In the genomic region with DNA sequence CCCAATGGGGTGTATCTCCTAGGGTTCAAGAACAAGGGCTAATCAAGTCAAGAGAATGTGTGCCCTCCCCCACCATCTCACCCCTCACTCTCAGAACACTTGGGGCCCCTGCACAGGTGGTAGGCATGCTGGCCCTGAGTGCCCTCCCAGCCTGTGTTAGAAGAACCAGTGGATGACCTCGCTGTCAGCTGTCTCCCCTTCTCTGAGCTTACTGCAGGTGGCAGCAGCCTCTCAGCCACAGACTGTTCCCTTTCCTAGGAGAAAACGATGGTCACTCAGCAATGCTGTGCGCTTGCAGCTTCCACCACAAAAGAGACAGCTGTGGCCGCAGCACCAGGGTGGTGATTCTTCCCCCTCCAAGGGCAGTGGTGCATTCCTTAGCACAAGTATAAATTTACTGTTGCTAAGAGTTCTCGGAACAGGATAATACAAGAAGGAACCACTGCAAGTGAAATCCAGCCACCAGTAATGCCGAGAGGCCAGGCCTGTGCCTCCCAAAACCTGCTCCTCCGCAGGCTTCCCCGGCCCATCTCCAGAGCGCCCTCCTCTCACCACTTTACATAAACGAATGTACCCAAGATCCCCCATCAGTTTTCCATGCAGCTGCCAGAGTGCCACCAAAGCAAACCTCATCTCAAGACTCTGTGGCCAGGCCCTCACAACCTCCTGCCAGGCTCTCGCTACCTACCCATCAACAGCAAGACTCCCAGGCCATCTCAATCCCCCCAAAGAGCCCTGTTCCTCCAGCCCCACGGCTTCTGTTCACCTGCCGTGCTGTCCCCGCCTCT, we compare ENCODE assay signal across 1 cellular context.
TF ChIP-seq lines count a peak whose summit lies in the region.

No MANE protein-coding gene starts in this region.

TF ChIP-seq in HEK293, 187 proteins besides CTCF, POLR2A, EP300 and RAD21 (continued from another document):
- TF ChIP-seq, protein P1, sequence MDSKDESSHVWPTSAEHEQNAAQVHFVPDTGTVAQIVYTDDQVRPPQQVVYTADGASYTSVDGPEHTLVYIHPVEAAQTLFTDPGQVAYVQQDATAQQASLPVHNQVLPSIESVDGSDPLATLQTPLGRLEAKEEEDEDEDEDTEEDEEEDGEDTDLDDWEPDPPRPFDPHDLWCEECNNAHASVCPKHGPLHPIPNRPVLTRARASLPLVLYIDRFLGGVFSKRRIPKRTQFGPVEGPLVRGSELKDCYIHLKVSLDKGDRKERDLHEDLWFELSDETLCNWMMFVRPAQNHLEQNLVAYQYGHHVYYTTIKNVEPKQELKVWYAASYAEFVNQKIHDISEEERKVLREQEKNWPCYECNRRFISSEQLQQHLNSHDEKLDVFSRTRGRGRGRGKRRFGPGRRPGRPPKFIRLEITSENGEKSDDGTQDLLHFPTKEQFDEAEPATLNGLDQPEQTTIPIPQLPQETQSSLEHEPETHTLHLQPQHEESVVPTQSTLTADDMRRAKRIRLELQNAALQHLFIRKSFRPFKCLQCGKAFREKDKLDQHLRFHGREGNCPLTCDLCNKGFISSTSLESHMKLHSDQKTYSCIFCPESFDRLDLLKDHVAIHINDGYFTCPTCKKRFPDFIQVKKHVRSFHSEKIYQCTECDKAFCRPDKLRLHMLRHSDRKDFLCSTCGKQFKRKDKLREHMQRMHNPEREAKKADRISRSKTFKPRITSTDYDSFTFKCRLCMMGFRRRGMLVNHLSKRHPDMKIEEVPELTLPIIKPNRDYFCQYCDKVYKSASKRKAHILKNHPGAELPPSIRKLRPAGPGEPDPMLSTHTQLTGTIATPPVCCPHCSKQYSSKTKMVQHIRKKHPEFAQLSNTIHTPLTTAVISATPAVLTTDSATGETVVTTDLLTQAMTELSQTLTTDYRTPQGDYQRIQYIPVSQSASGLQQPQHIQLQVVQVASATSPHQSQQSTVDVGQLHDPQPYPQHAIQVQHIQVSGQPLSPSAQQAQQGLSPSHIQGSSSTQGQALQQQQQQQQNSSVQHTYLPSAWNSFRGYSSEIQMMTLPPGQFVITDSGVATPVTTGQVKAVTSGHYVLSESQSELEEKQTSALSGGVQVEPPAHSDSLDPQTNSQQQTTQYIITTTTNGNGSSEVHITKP (tag by site-specific recombination; IDR thresholded peaks at IDR 0.05), result peak; percentile 67
- TF ChIP-seq, protein P2, sequence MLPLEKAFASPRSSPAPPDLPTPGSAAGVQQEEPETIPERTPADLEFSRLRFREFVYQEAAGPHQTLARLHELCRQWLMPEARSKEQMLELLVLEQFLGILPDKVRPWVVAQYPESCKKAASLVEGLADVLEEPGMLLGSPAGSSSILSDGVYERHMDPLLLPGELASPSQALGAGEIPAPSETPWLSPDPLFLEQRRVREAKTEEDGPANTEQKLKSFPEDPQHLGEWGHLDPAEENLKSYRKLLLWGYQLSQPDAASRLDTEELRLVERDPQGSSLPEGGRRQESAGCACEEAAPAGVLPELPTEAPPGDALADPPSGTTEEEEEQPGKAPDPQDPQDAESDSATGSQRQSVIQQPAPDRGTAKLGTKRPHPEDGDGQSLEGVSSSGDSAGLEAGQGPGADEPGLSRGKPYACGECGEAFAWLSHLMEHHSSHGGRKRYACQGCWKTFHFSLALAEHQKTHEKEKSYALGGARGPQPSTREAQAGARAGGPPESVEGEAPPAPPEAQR (tag by site-specific recombination; IDR thresholded peaks at IDR 0.05), result no peak
- TF ChIP-seq MEIS1 (CRISPR knock-in tag; IDR thresholded peaks at IDR 0.05; ENCODE audit: borderline replicate concordance) (no peak), ZNF670 (tag by site-specific recombination; IDR thresholded peaks at IDR 0.05; ENCODE audit: low read depth) (no peak), PRDM1 (tag by site-specific recombination; IDR thresholded peaks at IDR 0.05) (0 out of 2 replicates have a peak, but pooled peaks have one; percentile 7), ZNF639 (tag by site-specific recombination; IDR thresholded peaks at IDR 0.05) (no peak), ZNF600 (tag by site-specific recombination; IDR thresholded peaks at IDR 0.05) (peak; percentile 60), ZNF555 (tag by site-specific recombination; conservative IDR thresholded peaks at IDR 0.05) (no peak)
